18 cellular contexts compared by ENCODE assay signal in genomic region chr17:45128989-45129388, GRCh38. TPM values are rescaled to one million over a fixed set of nuclear protein-coding genes. Genes with fewer than 3 reads are reported as not detected.
DNase-seq lines count a peak whose midpoint lies in the region; ATAC-seq, FAIRE-seq and TF ChIP-seq lines count a peak whose summit lies in the region.
"Had no signal": no experiment of that assay in that cellular context is flagged by ENCODE, and none has a peak within 500 bp of the region (broad histone marks: within the 10 kb centered on the region; RNA-seq: fewer than 3 reads in every experiment).

No MANE protein-coding gene starts in this region.

- H3K4me3 ChIP-seq in PC-9 (no peak overlapping the region), muscle layer of colon (ENCODE audit: low read depth in 1 of 2, low read length in 2 of 2) (no peak overlapping the region), thoracic aorta (peak overlapping the region; percentile 47), small intestine (ENCODE audit: low read depth in 1 of 2, low read length in 2 of 2) (no peak overlapping the region)
- H3K4me3 ChIP-seq: cardiac muscle cell had no signal

- H3K27me3 ChIP-seq in PC-9 (ENCODE audit: insufficient read depth, low read depth) (no peaks in the 10 kb centered on the region), muscle layer of colon (ENCODE audit: control insufficient read depth in 1 of 2, insufficient read depth in 2 of 2, low read length in 2 of 2) (no peaks in the 10 kb centered on the region), thoracic aorta (replicated peaks; ENCODE audit: insufficient read depth) (no peaks in the 10 kb centered on the region), small intestine (ENCODE audit: control insufficient read depth in 2 of 2, insufficient read depth in 2 of 2, low read length in 2 of 2) (no peaks in the 10 kb centered on the region)
- H3K27me3 ChIP-seq: cardiac muscle cell had no signal

- POLR2A ChIA-PET in PC-9 (lab: Charles Lee; ENCODE audit: unreplicated experiment), result interaction anchor here (0.6 to 0.7 kb wide), 3 partner anchors 69 to 296 kb away, joined by 3 to 8 read pairs (median 3); no protein-coding TSS in a partner anchor

- no peaks in the 10 kb centered on the region for H3K9me3 ChIP-seq in PC-9 (ENCODE audit: insufficient read depth, low read depth)
- no peaks in the 10 kb centered on the region for H3K9me3 ChIP-seq in muscle layer of colon (ENCODE audit: low read length)
- no peaks in the 10 kb centered on the region for H3K9me3 ChIP-seq in thoracic aorta
- no peaks in the 10 kb centered on the region for H3K9me3 ChIP-seq in small intestine (ENCODE audit: control insufficient read depth, low read depth)

- no peaks in the 10 kb centered on the region for H3K36me3 ChIP-seq in PC-9 (ENCODE audit: low read depth)
- no peaks in the 10 kb centered on the region for H3K36me3 ChIP-seq in muscle layer of colon (ENCODE audit: insufficient read depth, low read length)
- H3K36me3 ChIP-seq in thoracic aorta, result no peaks in the 10 kb centered on the region
- H3K36me3 ChIP-seq in small intestine (ENCODE audit: control insufficient read depth in 2 of 2, insufficient read depth in 2 of 2, low read length in 2 of 2), result no peaks in the 10 kb centered on the region
- H3K36me3 ChIP-seq: cardiac muscle cell had no signal

- H3K27ac ChIP-seq in PC-9 (peak overlapping the region; percentile 61), muscle layer of colon (ENCODE audit: low read depth, low read length) (peak overlapping the region; percentile 82), thoracic aorta (peak overlapping the region; percentile 89 to 99), small intestine (ENCODE audit: low read depth in 1 of 2, low read length in 1 of 2) (no peak overlapping the region)

- H3K4me2 ChIP-seq in PC-9, result peak overlapping the region; percentile 100

- H3K9ac ChIP-seq in muscle layer of colon (ENCODE audit: low read length), result no peak overlapping the region

- no peak for FAIRE-seq in small intestine (lab: Jason Lieb, UNC)

- no peak for TF ChIP-seq CTCF in PC-9 (conservative IDR thresholded peaks at IDR 0.05)
- TF ChIP-seq CTCF in chondrocyte (IDR thresholded peaks at IDR 0.05), result no peak
- TF ChIP-seq CTCF in thoracic aorta (IDR thresholded peaks at IDR 0.05), result no peak

- H3K4me1 Mint-ChIP-seq in chondrocyte (ENCODE audit: low read depth), result peaks cover 69% of the 10 kb centered on the region
- H3K4me1 Mint-ChIP-seq in activated T-helper 17 cell treated with anti-CD3 and anti-CD28 coated beads, Interleukin-2, amount 50 U/mL, for 72 hours, result peaks cover 7% of the 10 kb centered on the region

- 94 to 100% (median 100%) methylated on average over 2 of the region's 2 CpGs for WGBS in small intestine, 3 donors

- peaks cover 34% of the 10 kb centered on the region; the same call in 1 of the 2 replicates for H3K79me2 ChIP-seq in PC-9 (ENCODE audit: low read depth)

- no peak for DNase-seq in PC-9
- DNase-seq in chondrocyte (ENCODE audit: low spot score), result no peak
- no peak for DNase-seq in thoracic aorta (ENCODE audit: low spot score)
- DNase-seq in small intestine, result no peak
- no peak for DNase-seq in A172 (ENCODE audit: low spot score)
- DNase-seq: activated CD4-positive, alpha-beta T cell treated with anti-CD3 and anti-CD28 coated beads, Interleukin-2, amount 10 ng/mL, durations not matched to agents 7 days and 5 days; activated naive CD4-positive, alpha-beta T cell treated with anti-CD3 and anti-CD28 coated beads, Interleukin-2, amount 50 U/mL, for 16 hours; activated T-cell treated with anti-CD3 and anti-CD28 coated beads for 4 hours; DMS153; effector CD8-positive, alpha-beta T cell; NCI-H226; SIG-M5; stimulated activated naive CD4-positive, alpha-beta T cell treated with Interleukin-2 at 50 U/mL for 16 hours; T-helper 9 cell had no signal

- H3K27me3 Mint-ChIP-seq in chondrocyte (ENCODE audit: low read depth), result no peaks in the 10 kb centered on the region
- H3K27me3 Mint-ChIP-seq in activated T-helper 17 cell treated with anti-CD3 and anti-CD28 coated beads, Interleukin-2, amount 50 U/mL, for 72 hours, result no peaks in the 10 kb centered on the region

- no peaks in the 10 kb centered on the region for H3K9me3 Mint-ChIP-seq in chondrocyte (ENCODE audit: low read depth)
- H3K9me3 Mint-ChIP-seq in activated T-helper 17 cell treated with anti-CD3 and anti-CD28 coated beads, Interleukin-2, amount 50 U/mL, for 72 hours, result no peaks in the 10 kb centered on the region
- H3K9me3 Mint-ChIP-seq: activated CD4-positive, alpha-beta T cell treated with anti-CD3 and anti-CD28 coated beads, Interleukin-2, amount 10 ng/mL, durations not matched to agents 7 days and 5 days had no signal

- intact Hi-C loops in PC-9 (cut with micrococcal nuclease; ENCODE audit: unreplicated experiment), result no loop called here

- peaks cover 57% of the 10 kb centered on the region for H3F3A ChIP-seq in PC-9 (ENCODE audit: insufficient read depth, low read depth)

- BruUV-seq in PC-9 (replicated peaks; lab: Mats Ljungman, UMichigan), result TSS peak; percentile 10

- H3K4me3 Mint-ChIP-seq in chondrocyte (ENCODE audit: unreplicated experiment), result no peak overlapping the region
- H3K4me3 Mint-ChIP-seq in activated T-helper 17 cell treated with anti-CD3 and anti-CD28 coated beads, Interleukin-2, amount 50 U/mL, for 72 hours, result no peak overlapping the region
- H3K4me3 Mint-ChIP-seq: activated CD4-positive, alpha-beta T cell treated with anti-CD3 and anti-CD28 coated beads, Interleukin-2, amount 10 ng/mL, durations not matched to agents 7 days and 5 days had no signal

- H3K9me2 ChIP-seq in PC-9 (ENCODE audit: insufficient read depth), result no peaks in the 10 kb centered on the region

- no peak for ATAC-seq in thoracic aorta (ENCODE audit: insufficient number of reproducible peaks, low FRiP score, low read depth)
- ATAC-seq in activated T-helper 17 cell treated with anti-CD3 and anti-CD28 coated beads, Interleukin-2, amount 50 U/mL, for 72 hours (replicated peaks), result no peak
- no peak for ATAC-seq in HG03135 (IDR thresholded peaks at IDR 0.05; ENCODE audit: unreplicated experiment)

- H3K4me1 ChIP-seq in PC-9 (replicated peaks; ENCODE audit: insufficient read depth) (peaks cover 66% of the 10 kb centered on the region), muscle layer of colon (ENCODE audit: insufficient read depth, low read length) (peaks cover 54% of the 10 kb centered on the region), thoracic aorta (ENCODE audit: control insufficient read depth in 1 of 2, low read depth in 2 of 2) (peaks cover 32 to 75% of the 10 kb centered on the region in 2 donors), small intestine (ENCODE audit: control insufficient read depth in 2 of 2, insufficient read depth in 1 of 2, low read depth in 1 of 2, low read length in 1 of 2) (peaks cover 0 to 6% of the 10 kb centered on the region in 2 donors)

- peak overlapping the region; percentile 98 for H3K27ac Mint-ChIP-seq in chondrocyte (ENCODE audit: unreplicated experiment)
- H3K27ac Mint-ChIP-seq in activated T-helper 17 cell treated with anti-CD3 and anti-CD28 coated beads, Interleukin-2, amount 50 U/mL, for 72 hours, result no peak overlapping the region
- H3K27ac Mint-ChIP-seq: activated CD4-positive, alpha-beta T cell treated with anti-CD3 and anti-CD28 coated beads, Interleukin-2, amount 10 ng/mL, durations not matched to agents 7 days and 5 days had no signal

- no peak overlapping the region for H2AFZ ChIP-seq in PC-9

- no peaks in the 10 kb centered on the region for H4K20me1 ChIP-seq in PC-9 (ENCODE audit: insufficient read depth)

- CTCF ChIA-PET in PC-9 (lab: Charles Lee), result interaction anchor here (1.5 kb wide), 1 partner anchor 30 kb away, joined by 4 read pairs; no protein-coding TSS in a partner anchor

- no peaks in the 10 kb centered on the region for H3K36me3 Mint-ChIP-seq in chondrocyte (ENCODE audit: low read depth)
- H3K36me3 Mint-ChIP-seq in activated T-helper 17 cell treated with anti-CD3 and anti-CD28 coated beads, Interleukin-2, amount 50 U/mL, for 72 hours (ENCODE audit: low read depth), result no peaks in the 10 kb centered on the region

RNA-seq across cellular contexts. Expression of gene PLCD3, which starts 3.3 kb away (rescaled TPM):
- total RNA-seq in PC-9 (2021) (92.4 and 138 TPM in 2 replicates), chondrocyte (123 to 135 TPM (median 128 TPM) in 3 replicates), thoracic aorta (100 to 1,000 TPM in 1 of 2 donors, 10 to 100 TPM in 1; 79.3 to 116 TPM)
- total RNA-seq in activated T-helper 17 cell treated with anti-CD3 and anti-CD28 coated beads, Interleukin-2, amount 50 U/mL, for 72 hours, result 1 to 10 TPM; 3.1 to 6.5 TPM
- polyA plus RNA-seq in small intestine, result 10 to 100 TPM in 2 of 3 donors, 1 to 10 TPM in 1; 7.8 to 11.9 (median 10.5) TPM
- 168 and 189 TPM in 2 replicates for total RNA-seq in A172 (2014; rRNA removed; shearing (Covaris generic))

RNA-seq across cellular contexts. Expression of gene ACBD4, which starts 6.5 kb away (rescaled TPM):
- total RNA-seq in PC-9 (2021), result 14.6 and 19.5 TPM in 2 replicates
- total RNA-seq in chondrocyte, result 4.7 to 6.8 TPM (median 5.6 TPM) in 3 replicates
- 10 to 100 TPM; 21.5 to 27.9 TPM for total RNA-seq in thoracic aorta
- total RNA-seq in activated T-helper 17 cell treated with anti-CD3 and anti-CD28 coated beads, Interleukin-2, amount 50 U/mL, for 72 hours, result 10 to 100 TPM in 1 of 2 donors, 1 to 10 TPM in 1; 9.8 to 12.6 TPM
- polyA plus RNA-seq in small intestine, result 100 to 1,000 TPM in 2 of 3 donors, 10 to 100 TPM in 1; 21.1 to 184 (median 165) TPM
- 4.7 and 10.3 TPM in 2 replicates for total RNA-seq in A172 (2014; rRNA removed; shearing (Covaris generic))

RNA-seq across cellular contexts. Expression of gene HEXIM1, which starts 19.3 kb away (rescaled TPM):
- total RNA-seq in PC-9 (2021) (49.3 and 64.9 TPM in 2 replicates), chondrocyte (35.9 to 41.0 TPM (median 36.4 TPM) in 3 replicates), thoracic aorta (10 to 100 TPM; 34.9 to 89.1 TPM)
- total RNA-seq in activated T-helper 17 cell treated with anti-CD3 and anti-CD28 coated beads, Interleukin-2, amount 50 U/mL, for 72 hours, result 10 to 100 TPM; 45.9 to 66.4 TPM
- polyA plus RNA-seq in small intestine, result 10 to 100 TPM; 17.5 to 51.7 (median 46.5) TPM
- total RNA-seq in A172 (2014; rRNA removed; shearing (Covaris generic)), result 8.4 and 8.6 TPM in 2 replicates

RNA-seq across cellular contexts. Expression of gene HEXIM2, which starts 32.7 kb away (rescaled TPM):
- total RNA-seq in PC-9 (2021) (22.4 and 32.2 TPM in 2 replicates), chondrocyte (3.7 to 7.9 TPM (median 6.4 TPM) in 3 replicates), thoracic aorta (1 to 10 TPM in 1 of 2 donors, not detected in 1; 1.5 TPM)
- 1 to 10 TPM; 6.1 to 8.5 TPM for total RNA-seq in activated T-helper 17 cell treated with anti-CD3 and anti-CD28 coated beads, Interleukin-2, amount 50 U/mL, for 72 hours
- polyA plus RNA-seq in small intestine, result 10 to 100 TPM; 11.2 to 13.3 (median 13.0) TPM
- 10.1 and 19.9 TPM in 2 replicates for total RNA-seq in A172 (2014; rRNA removed; shearing (Covaris generic))

Comparison
In these comparisons a context has a peak if more than half of its experiments do, and no peak if none do; other contexts are left out.
1. H3K27ac ChIP-seq: peak in PC-9 (single experiment), muscle layer of colon (single experiment) and thoracic aorta (2 of 2); none in small intestine (0 of 2).
2. RNA of gene PLCD3, which starts 3.3 kb away (total RNA-seq): 168 to 189 TPM in A172, 123 to 135 TPM in chondrocyte, 79.3 to 116 TPM in thoracic aorta and 92.4 to 138 TPM in PC-9; 3.1 to 6.5 TPM in activated T-helper 17 cell treated with anti-CD3 and anti-CD28 coated beads, Interleukin-2, amount 50 U/mL, for 72 hours; every median in the first group is over 10 times any median in the second.